16 cellular contexts compared by ENCODE assay signal in the genomic region with DNA sequence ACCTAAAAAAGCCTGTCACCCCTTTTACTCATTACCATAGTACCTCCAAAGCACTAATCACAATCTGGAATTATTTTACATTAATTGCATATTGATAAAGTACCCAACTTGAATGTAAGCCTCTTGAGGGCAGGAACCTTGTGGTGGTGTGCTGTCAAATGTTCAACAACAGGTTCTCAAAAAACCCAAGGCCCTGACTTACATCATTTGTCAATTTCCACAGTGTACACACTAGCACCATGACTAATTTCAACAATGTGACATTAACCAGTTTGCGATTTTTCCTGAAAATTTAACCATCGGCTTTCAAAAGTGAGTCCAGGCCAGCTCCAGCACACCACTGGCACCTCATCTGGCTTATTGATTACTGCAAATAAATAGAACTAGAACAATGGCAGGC.
A peak's percentile ranks its signal among the peaks of the same experiment; 100 is the strongest.
DNase-seq lines count a peak whose midpoint lies in the region; ATAC-seq and TF ChIP-seq lines count a peak whose summit lies in the region.
"Had no signal": no experiment of that assay in that cellular context is flagged by ENCODE, and none has a peak within 500 bp of the region (broad histone marks: within the 10 kb centered on the region; RNA-seq: fewer than 3 reads in every experiment).

No MANE protein-coding gene starts in this region.

- peaks cover 49% of the 10 kb centered on the region for H3K4me1 ChIP-seq in body of pancreas
- H3K4me1 ChIP-seq: A549, BE2C had no signal

- H3K9me3 ChIP-seq in body of pancreas, result no peaks in the 10 kb centered on the region
- H3K9me3 ChIP-seq in CD4-positive, alpha-beta T cell (ENCODE audit: control insufficient read depth, low read length), result no peaks in the 10 kb centered on the region
- H3K9me3 ChIP-seq: A549, BE2C, HAP-1 had no signal

- ATAC-seq in body of pancreas (no peak), GM21619 (IDR thresholded peaks at IDR 0.05; ENCODE audit: unreplicated experiment) (no peak), GM21576 (IDR thresholded peaks at IDR 0.05; ENCODE audit: unreplicated experiment) (no peak)
- no peak for ATAC-seq in CD4-positive, alpha-beta T cell (ENCODE audit: poor library complexity)
- ATAC-seq: A549; CD8-positive, alpha-beta T cell had no signal

- no peak overlapping the region for H3K4me3 Mint-ChIP-seq in mesothelial cell of epicardium
- H3K4me3 Mint-ChIP-seq in CD4-positive, alpha-beta T cell, result no peak overlapping the region
- H3K4me3 Mint-ChIP-seq: CD8-positive, alpha-beta T cell; HFFc6; IgD-negative memory B cell had no signal

- H3K36me3 Mint-ChIP-seq in mesothelial cell of epicardium, result peaks cover 2% of the 10 kb centered on the region
- H3K36me3 Mint-ChIP-seq in CD4-positive, alpha-beta T cell (ENCODE audit: low read depth), result no peaks in the 10 kb centered on the region
- H3K36me3 Mint-ChIP-seq: CD8-positive, alpha-beta T cell had no signal

- intact Hi-C loops in body of pancreas (cut with DNase I), result no loop called here
- intact Hi-C loops in CD4-positive, alpha-beta T cell (cut with DNase I, micrococcal nuclease), result no loop called here

- peak overlapping the region; percentile 87 for H3K27ac Mint-ChIP-seq in mesothelial cell of epicardium
- no peak overlapping the region for H3K27ac Mint-ChIP-seq in CD4-positive, alpha-beta T cell
- H3K27ac Mint-ChIP-seq: CD8-positive, alpha-beta T cell; HFFc6; IgD-negative memory B cell had no signal

- H3K27ac ChIP-seq in body of pancreas, result peak overlapping the region; percentile 19 to 75 (median 64)
- H3K27ac ChIP-seq in CD4-positive, alpha-beta T cell (ENCODE audit: low read depth, low read length), result no peak overlapping the region
- H3K27ac ChIP-seq: A549, C4-2B, HL-60, KMS-11 had no signal

- H3K4me3 ChIP-seq in body of pancreas, result no peak overlapping the region
- H3K4me3 ChIP-seq: A549, HAP-1 had no signal

- WGBS in body of pancreas, 2 donors, result 39 to 41% methylated on average over 2 of the region's 2 CpGs

- POLR2A ChIA-PET in CD4-positive, alpha-beta T cell (lab: Charles Lee), result interaction anchor here (1.6 kb wide), 1 partner anchor 11 kb away, joined by 6 read pairs; no protein-coding TSS in a partner anchor

- H3K36me3 ChIP-seq in body of pancreas (replicated peaks in 1 of 2; ENCODE audit: insufficient read depth in 1 of 2, low read depth in 2 of 2), result no peaks in the 10 kb centered on the region
- H3K36me3 ChIP-seq: BE2C, HAP-1 had no signal

- no peaks in the 10 kb centered on the region for H3K27me3 Mint-ChIP-seq in mesothelial cell of epicardium (ENCODE audit: low read depth)
- H3K27me3 Mint-ChIP-seq in CD4-positive, alpha-beta T cell, result no peaks in the 10 kb centered on the region
- H3K27me3 Mint-ChIP-seq: IgD-negative memory B cell had no signal

- no peaks in the 10 kb centered on the region for H3K9me3 Mint-ChIP-seq in mesothelial cell of epicardium
- H3K9me3 Mint-ChIP-seq in CD4-positive, alpha-beta T cell, result no peaks in the 10 kb centered on the region
- H3K9me3 Mint-ChIP-seq: CD8-positive, alpha-beta T cell; HFFc6 had no signal

- peaks cover 31% of the 10 kb centered on the region for H3K4me1 Mint-ChIP-seq in mesothelial cell of epicardium
- H3K4me1 Mint-ChIP-seq in CD4-positive, alpha-beta T cell (ENCODE audit: low read depth), result peaks cover 10% of the 10 kb centered on the region

- TF ChIP-seq CTCF in body of pancreas (IDR thresholded peaks at IDR 0.05) (no peak), mesothelial cell of epicardium (IDR thresholded peaks at IDR 0.05; ENCODE audit: unreplicated experiment) (no peak)
- no peak for TF ChIP-seq CTCF in CD4-positive, alpha-beta T cell (IDR thresholded peaks at IDR 0.05)

- H3K27me3 ChIP-seq in body of pancreas, result no peaks in the 10 kb centered on the region
- H3K27me3 ChIP-seq in CD4-positive, alpha-beta T cell (ENCODE audit: control insufficient read depth, insufficient read depth, low read length), result no peaks in the 10 kb centered on the region
- H3K27me3 ChIP-seq: BE2C had no signal

- CTCF ChIA-PET in CD4-positive, alpha-beta T cell (lab: Charles Lee), result interaction anchor here (0.6 kb wide), 1 partner anchor 93 kb away, joined by 4 read pairs; no protein-coding TSS in a partner anchor

- no peak for TF ChIP-seq POLR2A in body of pancreas (IDR thresholded peaks at IDR 0.05)

- DNase-seq in RPMI7951 (ENCODE audit: low read depth) (peak; percentile 16), body of pancreas (peak in 1 of 4 donors; percentile 10), mesothelial cell of epicardium (ENCODE audit: low spot score in 2 of 2, unreplicated experiment in 2 of 2) (no peak)
- no peak for DNase-seq in CD4-positive, alpha-beta T cell
- DNase-seq: BE2C; CD8-positive, alpha-beta T cell; COR-L47; HFFc6 had no signal
